8 cellular contexts compared by ENCODE assay signal in genomic region chrX:38817004-38817703, GRCh38. TPM values are rescaled to one million over a fixed set of nuclear protein-coding genes. Genes with fewer than 3 reads are reported as not detected.
DNase-seq lines count a peak whose midpoint lies in the region; ATAC-seq and TF ChIP-seq lines count a peak whose summit lies in the region.

No MANE protein-coding gene starts in this region.

- no peak overlapping the region for H3K27ac Mint-ChIP-seq in activated CD4-positive, alpha-beta T cell treated with anti-CD3 and anti-CD28 coated beads, Interleukin-2, amount 10 ng/mL, durations not matched to agents 7 days and 5 days
- H3K27ac Mint-ChIP-seq in T-cell (no peak overlapping the region), glutamatergic neuron (ENCODE audit: unreplicated experiment) (no peak overlapping the region)

- H3K4me1 Mint-ChIP-seq in activated CD4-positive, alpha-beta T cell treated with anti-CD3 and anti-CD28 coated beads, Interleukin-2, amount 10 ng/mL, durations not matched to agents 7 days and 5 days = peaks cover 16% of the 10 kb centered on the region
- peaks cover 11 to 27% (median 15%) of the 10 kb centered on the region in 3 donors for H3K4me1 Mint-ChIP-seq in T-cell
- no peaks in the 10 kb centered on the region for H3K4me1 Mint-ChIP-seq in glutamatergic neuron (ENCODE audit: low read depth, unreplicated experiment)

- no peaks in the 10 kb centered on the region for H3K27me3 Mint-ChIP-seq in activated CD4-positive, alpha-beta T cell treated with anti-CD3 and anti-CD28 coated beads, Interleukin-2, amount 10 ng/mL, durations not matched to agents 7 days and 5 days
- peaks cover 0 to 6% of the 10 kb centered on the region in 2 donors for H3K27me3 Mint-ChIP-seq in T-cell
- H3K27me3 Mint-ChIP-seq in glutamatergic neuron (ENCODE audit: unreplicated experiment) = no peaks in the 10 kb centered on the region

- no peak overlapping the region for H3K4me3 Mint-ChIP-seq in activated CD4-positive, alpha-beta T cell treated with anti-CD3 and anti-CD28 coated beads, Interleukin-2, amount 10 ng/mL, durations not matched to agents 7 days and 5 days
- H3K4me3 Mint-ChIP-seq in T-cell (no peak overlapping the region), glutamatergic neuron (ENCODE audit: unreplicated experiment) (no peak overlapping the region)

- no peaks in the 10 kb centered on the region for H3K36me3 ChIP-seq in tibial artery

- peaks cover 7% of the 10 kb centered on the region for H3K36me3 Mint-ChIP-seq in activated CD4-positive, alpha-beta T cell treated with anti-CD3 and anti-CD28 coated beads, Interleukin-2, amount 10 ng/mL, durations not matched to agents 7 days and 5 days (ENCODE audit: low read depth)
- H3K36me3 Mint-ChIP-seq in T-cell (no peaks in the 10 kb centered on the region), glutamatergic neuron (ENCODE audit: unreplicated experiment) (no peaks in the 10 kb centered on the region)

- H3K4me1 ChIP-seq in tibial artery = peaks cover 0 to 6% (median 2%) of the 10 kb centered on the region in 4 donors

- POLR2A ChIA-PET in activated CD4-positive, alpha-beta T cell treated with anti-CD3 and anti-CD28 coated beads, Interleukin-2, amount 10 ng/mL, durations not matched to agents 7 days and 5 days (lab: Charles Lee) = no interaction called here
- POLR2A ChIA-PET in T-cell (lab: Charles Lee) = interaction anchor here in 1 of 2 donors (1.5 kb wide), 1 partner anchor 11 kb away, joined by 10 read pairs; no protein-coding TSS in a partner anchor

- peaks cover 0 to 4% (median 0%) of the 10 kb centered on the region in 3 donors for H3K9me3 ChIP-seq in tibial artery

- H3K27ac ChIP-seq in tibial artery = no peak overlapping the region

- CTCF ChIA-PET in activated CD4-positive, alpha-beta T cell treated with anti-CD3 and anti-CD28 coated beads, Interleukin-2, amount 10 ng/mL, durations not matched to agents 7 days and 5 days (lab: Charles Lee) = interaction anchor here (1.0 to 1.2 kb wide), 2 partner anchors 10 to 16 kb away, joined by 3 read pairs; partner anchors contain the start of gene MID1IP1
- CTCF ChIA-PET in T-cell (lab: Charles Lee) = interaction anchor here in 1 of 2 donors (1.4 kb wide), 1 partner anchor 10 kb away, joined by 5 read pairs; no protein-coding TSS in a partner anchor

- intact Hi-C loops in tibial artery (cut with DNase I; ENCODE audit: low total_unique reads) = no loop called here

- H3K4me3 ChIP-seq in tibial artery = no peak overlapping the region

- H3K9me3 Mint-ChIP-seq in activated CD4-positive, alpha-beta T cell treated with anti-CD3 and anti-CD28 coated beads, Interleukin-2, amount 10 ng/mL, durations not matched to agents 7 days and 5 days = peaks cover 8% of the 10 kb centered on the region
- peaks cover 0 to 3% (median 0%) of the 10 kb centered on the region in 3 donors for H3K9me3 Mint-ChIP-seq in T-cell
- no peaks in the 10 kb centered on the region for H3K9me3 Mint-ChIP-seq in glutamatergic neuron (ENCODE audit: unreplicated experiment)

- ATAC-seq in T-cell (replicated peaks in 1 of 4) (peak; percentile 54 to 87 (median 77)), GM18498 (IDR thresholded peaks at IDR 0.05; ENCODE audit: unreplicated experiment) (no peak)

- TF ChIP-seq CTCF in tibial artery (IDR thresholded peaks at IDR 0.05) (no peak), glutamatergic neuron (IDR thresholded peaks at IDR 0.05; ENCODE audit: partially characterized antibody, unreplicated experiment) (no peak)

- DNase-seq in activated CD4-positive, alpha-beta T cell treated with anti-CD3 and anti-CD28 coated beads, Interleukin-2, amount 10 ng/mL, durations not matched to agents 7 days and 5 days = peak; percentile 18
- DNase-seq in activated CD4-positive, alpha-beta T cell treated with anti-CD3 and anti-CD28 coated beads, Interleukin-2, amount 50 U/mL, for 4 hours = no peak
- DNase-seq in T-cell (peak in 3 of 34 experiments; percentile 3 to 19 (median 17)), iPS-NIHi11 (ENCODE audit: low spot score) (peak; percentile 41), tibial artery (peak; percentile 36 to 66), SHP77 treated with DMSO at 0.1 percent for 48 hours (lab: John Stamatoyannopoulos, UW) (no peak), glutamatergic neuron (no peak)

- H3K27me3 ChIP-seq in tibial artery = no peaks in the 10 kb centered on the region

RNA-seq across cellular contexts. Expression of gene MID1IP1, which starts 15.9 kb away (rescaled TPM):
- total RNA-seq in activated CD4-positive, alpha-beta T cell treated with anti-CD3 and anti-CD28 coated beads, Interleukin-2, amount 10 ng/mL, durations not matched to agents 7 days and 5 days = 10 to 100 TPM; 60.8 to 62.0 TPM
- 10 to 100 TPM; 19.1 to 73.4 (median 65.2) TPM for total RNA-seq in T-cell
- 44.9 TPM for total RNA-seq in glutamatergic neuron (ENCODE audit: unreplicated experiment)

Comparison
In these comparisons a context has a peak if more than half of its experiments do, and no peak if none do; other contexts are left out.
1. DNase-seq: peak in activated CD4-positive, alpha-beta T cell treated with anti-CD3 and anti-CD28 coated beads, Interleukin-2, amount 10 ng/mL, durations not matched to agents 7 days and 5 days (single experiment), iPS-NIHi11 (single experiment) and tibial artery (2 of 2); none in activated CD4-positive, alpha-beta T cell treated with anti-CD3 and anti-CD28 coated beads, Interleukin-2, amount 50 U/mL, for 4 hours (0 of 2), SHP77 treated with DMSO at 0.1 percent for 48 hours (single experiment) and glutamatergic neuron (single experiment).